Comparison of ENCODE assay signal across 15 cellular contexts in genomic region chrX:112645774-112646173, GRCh38. TPM values are rescaled to one million over a fixed set of nuclear protein-coding genes. Genes with fewer than 3 reads are reported as not detected.
DNase-seq lines count a peak whose midpoint lies in the region; ATAC-seq, FAIRE-seq and TF ChIP-seq lines count a peak whose summit lies in the region.
"Had no signal": no experiment of that assay in that cellular context is flagged by ENCODE, and none has a peak within 500 bp of the region (broad histone marks: within the 10 kb centered on the region; RNA-seq: fewer than 3 reads in every experiment).

No MANE protein-coding gene starts in this region.

- peaks cover 0 to 11% (median 7%) of the 10 kb centered on the region in 3 donors for H3K9me3 ChIP-seq in tibial artery
- H3K9me3 ChIP-seq in right atrium auricular region: peaks cover 0 to 12% of the 10 kb centered on the region in 2 donors

- FAIRE-seq in GM19239 (lab: Jason Lieb, UNC): peak; percentile 98

- TF ChIP-seq CTCF in GM12865 (IDR thresholded peaks at IDR 0.05; ENCODE audit: insufficient read depth, low read depth, low read length, missing control alignments) (no peak), tibial artery (IDR thresholded peaks at IDR 0.05) (no peak), right atrium auricular region (IDR thresholded peaks at IDR 0.05) (no peak)

- H3K36me3 ChIP-seq in tibial artery (no peaks in the 10 kb centered on the region), right atrium auricular region (no peaks in the 10 kb centered on the region)
- H3K36me3 ChIP-seq: neural progenitor cell had no signal

- H3K27ac ChIP-seq in tibial artery: no peak overlapping the region
- H3K27ac ChIP-seq in right atrium auricular region: no peak overlapping the region
- H3K27ac ChIP-seq: neural progenitor cell had no signal

- H3K27me3 ChIP-seq in tibial artery (no peaks in the 10 kb centered on the region), right atrium auricular region (no peaks in the 10 kb centered on the region)
- H3K27me3 ChIP-seq: neural progenitor cell had no signal

- peak; percentile 54 for ATAC-seq in HG02588 (IDR thresholded peaks at IDR 0.05; ENCODE audit: unreplicated experiment)
- ATAC-seq in HG03354 (IDR thresholded peaks at IDR 0.05; ENCODE audit: poor library complexity, severe bottlenecking, unreplicated experiment): peak; percentile 55
- ATAC-seq: left colon had no signal

- intact Hi-C loops in tibial artery (cut with DNase I; ENCODE audit: low total_unique reads): no loop called here

- H3K4me3 ChIP-seq in GM12865 (ENCODE audit: low read depth, low read length): no peak overlapping the region
- H3K4me3 ChIP-seq in tibial artery: no peak overlapping the region
- no peak overlapping the region for H3K4me3 ChIP-seq in right atrium auricular region
- H3K4me3 ChIP-seq: neural progenitor cell had no signal

- no peaks in the 10 kb centered on the region for H3K4me1 ChIP-seq in tibial artery
- no peaks in the 10 kb centered on the region for H3K4me1 ChIP-seq in right atrium auricular region

- DNase-seq in GM12865 (ENCODE audit: low read depth): peak; percentile 65
- no peak for DNase-seq in GM19239 (ENCODE audit: insufficient read length, low spot score)
- DNase-seq in tibial artery: no peak
- DNase-seq in GM19238 (ENCODE audit: insufficient read length, low spot score): no peak
- DNase-seq in SHP77 (lab: John Stamatoyannopoulos, UW): no peak
- DNase-seq in right atrium auricular region (ENCODE audit: low spot score): no peak
- DNase-seq: activated CD4-positive, alpha-beta T cell treated with anti-CD3 and anti-CD28 coated beads for 1 hour; left colon; NCI-H526 treated with DMSO at 0.1 percent for 48 hours; stimulated activated naive CD4-positive, alpha-beta T cell treated with Interleukin-2 at 50 U/mL for 16 hours had no signal

RNA-seq across cellular contexts. Expression of gene LHFPL1, which starts 34.0 kb away (rescaled TPM):
- total RNA-seq in right atrium auricular region: not detected
- total RNA-seq: glomerular endothelial cell, HT-29, left colon had no signal
